21 cellular contexts compared by ENCODE assay signal in genomic region chr15:84624359-84624758, GRCh38. TPM values are rescaled to one million over a fixed set of nuclear protein-coding genes. Genes with fewer than 3 reads are reported as not detected.
DNase-seq lines count a peak whose midpoint lies in the region; ATAC-seq and TF ChIP-seq lines count a peak whose summit lies in the region.
"Had no signal": no experiment of that assay in that cellular context is flagged by ENCODE, and none has a peak within 500 bp of the region (broad histone marks: within the 10 kb centered on the region; RNA-seq: fewer than 3 reads in every experiment).

No MANE protein-coding gene starts in this region.

- H3K36me3 ChIP-seq in RWPE2 (ENCODE audit: low read depth), result peaks cover 27% of the 10 kb centered on the region

- H3K4me3 ChIP-seq in RWPE2 (ENCODE audit: severe bottlenecking), result no peak overlapping the region
- H3K4me3 ChIP-seq: SK-N-MC had no signal

- ATAC-seq in activated naive CD8-positive, alpha-beta T cell treated with anti-CD3 and anti-CD28 coated beads, Interleukin-2, amount 50 U/mL, for 24 hours, result no peak
- ATAC-seq in RWPE2 (ENCODE audit: low read depth), result peak; percentile 15; the same call in 1 of the 3 replicates
- no peak for ATAC-seq in stimulated activated memory B cell treated with anti-CD40 and anti-IgM and Interleukin-4, amounts not matched to agents 10 μg/mL and 1 μg/mL and 100 μg/mL, for 72 hours
- no peak for ATAC-seq in activated CD8-positive, alpha-beta T cell treated with anti-CD3 and anti-CD28 coated beads for 36 hours

- H3K27me3 Mint-ChIP-seq in activated naive CD8-positive, alpha-beta T cell, result no peaks in the 10 kb centered on the region
- no peaks in the 10 kb centered on the region for H3K27me3 Mint-ChIP-seq in activated naive CD8-positive, alpha-beta T cell treated with anti-CD3 and anti-CD28 coated beads, Interleukin-2, amount 50 U/mL, for 24 hours
- peaks cover 10% of the 10 kb centered on the region for H3K27me3 Mint-ChIP-seq in nephron progenitor cell (ENCODE audit: low read depth, poor library complexity)
- no peaks in the 10 kb centered on the region for H3K27me3 Mint-ChIP-seq in stimulated activated memory B cell treated with anti-CD40 and anti-IgM and Interleukin-4, amounts not matched to agents 10 μg/mL and 1 μg/mL and 100 μg/mL, for 72 hours
- no peaks in the 10 kb centered on the region for H3K27me3 Mint-ChIP-seq in HFFc6 (ENCODE audit: insufficient read depth)
- H3K27me3 Mint-ChIP-seq in activated CD8-positive, alpha-beta T cell treated with anti-CD3 and anti-CD28 coated beads for 36 hours, result no peaks in the 10 kb centered on the region

- no peak overlapping the region for H3K27ac ChIP-seq in RWPE2 (ENCODE audit: poor library complexity, severe bottlenecking)
- H3K27ac ChIP-seq: SK-N-MC had no signal

- POLR2A ChIA-PET in activated CD8-positive, alpha-beta T cell treated with anti-CD3 and anti-CD28 coated beads for 36 hours (lab: Charles Lee), result interaction anchor here (0.6 to 1.2 kb wide), 2 partner anchors 20 to 34 kb away, joined by 3 read pairs; no protein-coding TSS in a partner anchor

- H3K4me1 ChIP-seq in RWPE2 (ENCODE audit: insufficient read depth, poor library complexity, severe bottlenecking), result no peaks in the 10 kb centered on the region

- no peaks in the 10 kb centered on the region for H3K4me1 Mint-ChIP-seq in activated naive CD8-positive, alpha-beta T cell (ENCODE audit: low read depth)
- no peaks in the 10 kb centered on the region for H3K4me1 Mint-ChIP-seq in activated naive CD8-positive, alpha-beta T cell treated with anti-CD3 and anti-CD28 coated beads, Interleukin-2, amount 50 U/mL, for 24 hours
- H3K4me1 Mint-ChIP-seq in nephron progenitor cell (no peaks in the 10 kb centered on the region), HFFc6 (ENCODE audit: low read depth) (no peaks in the 10 kb centered on the region)
- H3K4me1 Mint-ChIP-seq in stimulated activated memory B cell treated with anti-CD40 and anti-IgM and Interleukin-4, amounts not matched to agents 10 μg/mL and 1 μg/mL and 100 μg/mL, for 72 hours, result peaks cover 1% of the 10 kb centered on the region
- H3K4me1 Mint-ChIP-seq in activated CD8-positive, alpha-beta T cell treated with anti-CD3 and anti-CD28 coated beads for 36 hours (ENCODE audit: low read depth), result peaks cover 3% of the 10 kb centered on the region
- H3K4me1 Mint-ChIP-seq: CD8-positive, alpha-beta memory T cell had no signal

- no peaks in the 10 kb centered on the region for H3K9me3 Mint-ChIP-seq in activated naive CD8-positive, alpha-beta T cell (ENCODE audit: low read depth)
- peaks cover 30% of the 10 kb centered on the region for H3K9me3 Mint-ChIP-seq in activated naive CD8-positive, alpha-beta T cell treated with anti-CD3 and anti-CD28 coated beads, Interleukin-2, amount 50 U/mL, for 24 hours
- peaks cover 64% of the 10 kb centered on the region for H3K9me3 Mint-ChIP-seq in nephron progenitor cell
- peaks cover 9% of the 10 kb centered on the region for H3K9me3 Mint-ChIP-seq in stimulated activated memory B cell treated with anti-CD40 and anti-IgM and Interleukin-4, amounts not matched to agents 10 μg/mL and 1 μg/mL and 100 μg/mL, for 72 hours
- peaks cover 39% of the 10 kb centered on the region for H3K9me3 Mint-ChIP-seq in HFFc6
- H3K9me3 Mint-ChIP-seq in activated CD8-positive, alpha-beta T cell treated with anti-CD3 and anti-CD28 coated beads for 36 hours, result peaks cover 27% of the 10 kb centered on the region

- H3K36me3 Mint-ChIP-seq in activated naive CD8-positive, alpha-beta T cell, result peaks cover 33% of the 10 kb centered on the region
- peaks cover 43% of the 10 kb centered on the region for H3K36me3 Mint-ChIP-seq in activated naive CD8-positive, alpha-beta T cell treated with anti-CD3 and anti-CD28 coated beads, Interleukin-2, amount 50 U/mL, for 24 hours (ENCODE audit: low read depth)
- H3K36me3 Mint-ChIP-seq in nephron progenitor cell (ENCODE audit: low read depth) (peaks cover 80% of the 10 kb centered on the region), HFFc6 (ENCODE audit: low read depth) (peaks cover 45% of the 10 kb centered on the region)
- peaks cover 60% of the 10 kb centered on the region for H3K36me3 Mint-ChIP-seq in stimulated activated memory B cell treated with anti-CD40 and anti-IgM and Interleukin-4, amounts not matched to agents 10 μg/mL and 1 μg/mL and 100 μg/mL, for 72 hours
- H3K36me3 Mint-ChIP-seq in activated CD8-positive, alpha-beta T cell treated with anti-CD3 and anti-CD28 coated beads for 36 hours (ENCODE audit: low read depth), result peaks cover 42% of the 10 kb centered on the region

- H3K27me3 ChIP-seq in RWPE2 (ENCODE audit: insufficient read depth, poor library complexity, severe bottlenecking), result no peaks in the 10 kb centered on the region

- TF ChIP-seq CTCF in RWPE2 (IDR thresholded peaks at IDR 0.05; ENCODE audit: poor library complexity, severe bottlenecking), result no peak
- TF ChIP-seq CTCF in nephron progenitor cell (IDR thresholded peaks at IDR 0.05), result no peak
- TF ChIP-seq CTCF in HFFc6 (IDR thresholded peaks at IDR 0.05), result no peak
- TF ChIP-seq CTCF in activated CD8-positive, alpha-beta T cell treated with anti-CD3 and anti-CD28 coated beads for 36 hours (IDR thresholded peaks at IDR 0.05), result no peak

- CTCF ChIA-PET in activated CD8-positive, alpha-beta T cell treated with anti-CD3 and anti-CD28 coated beads for 36 hours (lab: Charles Lee), result interaction anchor here (1.1 to 1.6 kb wide), 2 partner anchors 34 to 254 kb away, joined by 3 read pairs; no protein-coding TSS in a partner anchor

- H3K9me3 ChIP-seq in RWPE2 (ENCODE audit: severe bottlenecking), result peaks cover 20% of the 10 kb centered on the region

- intact Hi-C loops in activated CD8-positive, alpha-beta T cell treated with anti-CD3 and anti-CD28 coated beads for 36 hours (cut with micrococcal nuclease), result no loop called here

- H3K27ac Mint-ChIP-seq in activated naive CD8-positive, alpha-beta T cell, result peak overlapping the region; percentile 54
- H3K27ac Mint-ChIP-seq in activated naive CD8-positive, alpha-beta T cell treated with anti-CD3 and anti-CD28 coated beads, Interleukin-2, amount 50 U/mL, for 24 hours, result no peak overlapping the region
- peak overlapping the region; percentile 69 for H3K27ac Mint-ChIP-seq in nephron progenitor cell
- peak overlapping the region; percentile 4 for H3K27ac Mint-ChIP-seq in stimulated activated memory B cell treated with anti-CD40 and anti-IgM and Interleukin-4, amounts not matched to agents 10 μg/mL and 1 μg/mL and 100 μg/mL, for 72 hours
- H3K27ac Mint-ChIP-seq in HFFc6, result no peak overlapping the region
- H3K27ac Mint-ChIP-seq in activated CD8-positive, alpha-beta T cell treated with anti-CD3 and anti-CD28 coated beads for 36 hours, result no peak overlapping the region

- no peak overlapping the region for H3K4me3 Mint-ChIP-seq in activated naive CD8-positive, alpha-beta T cell
- no peak overlapping the region for H3K4me3 Mint-ChIP-seq in activated naive CD8-positive, alpha-beta T cell treated with anti-CD3 and anti-CD28 coated beads, Interleukin-2, amount 50 U/mL, for 24 hours
- no peak overlapping the region for H3K4me3 Mint-ChIP-seq in nephron progenitor cell
- H3K4me3 Mint-ChIP-seq in stimulated activated memory B cell treated with anti-CD40 and anti-IgM and Interleukin-4, amounts not matched to agents 10 μg/mL and 1 μg/mL and 100 μg/mL, for 72 hours, result no peak overlapping the region
- H3K4me3 Mint-ChIP-seq in HFFc6, result no peak overlapping the region
- no peak overlapping the region for H3K4me3 Mint-ChIP-seq in activated CD8-positive, alpha-beta T cell treated with anti-CD3 and anti-CD28 coated beads for 36 hours

- DNase-seq in activated naive CD8-positive, alpha-beta T cell treated with anti-CD3 and anti-CD28 coated beads, Interleukin-2, amount 50 U/mL, for 24 hours, result no peak
- DNase-seq in RWPE2 (ENCODE audit: low spot score), result no peak
- DNase-seq in nephron progenitor cell, result no peak
- no peak for DNase-seq in HFFc6
- no peak for DNase-seq in activated CD8-positive, alpha-beta T cell treated with anti-CD3 and anti-CD28 coated beads for 36 hours
- no peak for DNase-seq in NOMO-1 treated with dmso at 0.1 percent for 144 hours (lab: John Stamatoyannopoulos, UW; ENCODE audit: unreplicated experiment)
- DNase-seq: 8988T; AML-193; C1 segment of cervical spinal cord; CD8-positive, alpha-beta memory T cell; DMS53; GDM1; IMR-90; NCI-H1105; NCI-H2029 treated with DMSO at 0.1 percent for 48 hours; NCI-H2171 treated with DMSO at 0.1 percent for 48 hours; NCI-H526; SHP77 treated with DMSO at 0.1 percent for 48 hours had no signal

RNA-seq across cellular contexts. Expression of gene ZSCAN2, which starts 23.6 kb away (rescaled TPM):
- total RNA-seq in HFFc6 (2021; fragmentation: NEBNext Ultra II Directional; extraction: Animal tissue kit (Norgen Biotek cat#: 25700)), result 1 to 10 TPM; 4.5 to 5.9 (median 5.5) TPM
- 1 to 10 TPM; 6.6 to 7.6 TPM for total RNA-seq in activated CD8-positive, alpha-beta T cell treated with anti-CD3 and anti-CD28 coated beads for 36 hours

RNA-seq across cellular contexts. Expression of gene WDR73, which starts 29.7 kb away (rescaled TPM):
- total RNA-seq in HFFc6 (2021; fragmentation: NEBNext Ultra II Directional; extraction: Animal tissue kit (Norgen Biotek cat#: 25700)), result 10 to 100 TPM; 19.9 to 23.7 (median 21.4) TPM
- 10 to 100 TPM; 12.4 to 12.5 TPM for total RNA-seq in activated CD8-positive, alpha-beta T cell treated with anti-CD3 and anti-CD28 coated beads for 36 hours

RNA-seq across cellular contexts. Expression of gene NMB, which starts 33.6 kb away (rescaled TPM):
- total RNA-seq in HFFc6 (2021; fragmentation: NEBNext Ultra II Directional; extraction: Animal tissue kit (Norgen Biotek cat#: 25700)), result 1 to 10 TPM; 4.4 to 7.1 (median 5.5) TPM
- total RNA-seq in activated CD8-positive, alpha-beta T cell treated with anti-CD3 and anti-CD28 coated beads for 36 hours, result 1 to 10 TPM; 1.7 to 2.7 TPM

Comparison
In these comparisons a context has a peak if more than half of its experiments do, and no peak if none do; other contexts are left out.
1. H3K27ac Mint-ChIP-seq: peak in activated naive CD8-positive, alpha-beta T cell (single experiment), nephron progenitor cell (single experiment) and stimulated activated memory B cell treated with anti-CD40 and anti-IgM and Interleukin-4, amounts not matched to agents 10 μg/mL and 1 μg/mL and 100 μg/mL, for 72 hours (single experiment); none in activated naive CD8-positive, alpha-beta T cell treated with anti-CD3 and anti-CD28 coated beads, Interleukin-2, amount 50 U/mL, for 24 hours (single experiment), HFFc6 (single experiment) and activated CD8-positive, alpha-beta T cell treated with anti-CD3 and anti-CD28 coated beads for 36 hours (single experiment).